ENCODE assay signal across 9 cellular contexts in genomic region chr18:22872894-22873537, GRCh38.
DNase-seq lines count a peak whose midpoint lies in the region; ATAC-seq, FAIRE-seq and TF ChIP-seq lines count a peak whose summit lies in the region.
"Had no signal": no experiment of that assay in that cellular context is flagged by ENCODE, and none has a peak within 500 bp of the region (broad histone marks: within the 10 kb centered on the region; RNA-seq: fewer than 3 reads in every experiment).

No MANE protein-coding gene starts in this region.

- H3K27me3 ChIP-seq in body of pancreas: no peaks in the 10 kb centered on the region
- H3K27me3 ChIP-seq in small intestine (ENCODE audit: control insufficient read depth in 2 of 2, insufficient read depth in 2 of 2, low read length in 2 of 2): no peaks in the 10 kb centered on the region

- H3K27ac ChIP-seq in body of pancreas: peak overlapping the region in 3 of 4 donors; percentile 69 to 77 (median 76)
- peak overlapping the region; percentile 26 to 30 for H3K27ac ChIP-seq in small intestine (ENCODE audit: low read depth in 1 of 2, low read length in 1 of 2)

- DNase-seq in NCI-H2029 (lab: John Stamatoyannopoulos, UW) (peak; percentile 1), NCI-H2029 treated with DMSO at 0.1 percent for 48 hours (lab: John Stamatoyannopoulos, UW) (no peak), body of pancreas (no peak), small intestine (peak; percentile 77), NCI-H2227 (lab: John Stamatoyannopoulos, UW; ENCODE audit: unreplicated experiment) (no peak), HK-2 (ENCODE audit: unreplicated experiment) (no peak), posterior vena cava (ENCODE audit: low spot score) (no peak)

- H3K4me3 ChIP-seq in body of pancreas: no peak overlapping the region
- H3K4me3 ChIP-seq in small intestine (ENCODE audit: low read depth in 1 of 2, low read length in 2 of 2): peak overlapping the region in 1 of 2 donors; percentile 10

- no peak for FAIRE-seq in small intestine (lab: Jason Lieb, UNC)
- FAIRE-seq: A204.1 had no signal

- 34 to 35% methylated on average over 8 of the region's 8 CpGs for WGBS in body of pancreas, 2 donors
- WGBS in small intestine, 3 donors: 22 to 41% (median 26%) methylated on average over 8 of the region's 8 CpGs

- no peak for TF ChIP-seq CTCF in body of pancreas (IDR thresholded peaks at IDR 0.05)

- no peaks in the 10 kb centered on the region for H3K9me3 ChIP-seq in body of pancreas
- no peaks in the 10 kb centered on the region for H3K9me3 ChIP-seq in small intestine (ENCODE audit: control insufficient read depth, low read depth)

- H3K36me3 ChIP-seq in body of pancreas (replicated peaks in 1 of 2; ENCODE audit: insufficient read depth in 1 of 2, low read depth in 2 of 2): no peaks in the 10 kb centered on the region
- no peaks in the 10 kb centered on the region for H3K36me3 ChIP-seq in small intestine (ENCODE audit: control insufficient read depth in 2 of 2, insufficient read depth in 2 of 2, low read length in 2 of 2)

- intact Hi-C loops in body of pancreas (cut with DNase I) (no loop called here), posterior vena cava (cut with DNase I) (no loop called here)

- no peak for TF ChIP-seq POLR2A in body of pancreas (IDR thresholded peaks at IDR 0.05)

- peak; percentile 79 for ATAC-seq in HG03097 (IDR thresholded peaks at IDR 0.05; ENCODE audit: low FRiP score, unreplicated experiment)
- ATAC-seq in body of pancreas: peak; percentile 81

- H3K4me1 ChIP-seq in body of pancreas (peaks cover 31% of the 10 kb centered on the region), small intestine (ENCODE audit: control insufficient read depth in 2 of 2, insufficient read depth in 1 of 2, low read depth in 1 of 2, low read length in 1 of 2) (peaks cover 0 to 5% of the 10 kb centered on the region in 2 donors)

Comparison
In these comparisons a context has a peak if more than half of its experiments do, and no peak if none do; other contexts are left out.
1. DNase-seq: peak in NCI-H2029 (single experiment) and small intestine (single experiment); none in NCI-H2029 treated with DMSO at 0.1 percent for 48 hours (single experiment), body of pancreas (0 of 4), NCI-H2227 (single experiment), HK-2 (single experiment) and posterior vena cava (single experiment).